1 cellular context compared by ENCODE assay signal in genomic region chr12:121132601-121133481, GRCh38.
TF ChIP-seq lines count a peak whose summit lies in the region.

TSS of gene P2RX7 (plus strand) at chr12:121132876. CDS start at chr12:121132971, 95 bp downstream.

TF ChIP-seq in K562, 482 proteins besides CTCF, POLR2A, EP300 and RAD21 (continued from another document):
- TF ChIP-seq MGA (IDR thresholded peaks at IDR 0.05) (peak; percentile 48), HIVEP1 (CRISPR knock-in tag; IDR thresholded peaks at IDR 0.05) (no peak), NR2F6 (CRISPR knock-in tag; IDR thresholded peaks at IDR 0.05) (no peak), MNT (conservative IDR thresholded peaks at IDR 0.05) (peak; percentile 67 to 73), ZNF512 (tag; IDR thresholded peaks at IDR 0.05) (no peak), ZBTB9 (CRISPR knock-in tag; IDR thresholded peaks at IDR 0.05) (no peak), ETS2 (tag; IDR thresholded peaks at IDR 0.05; ENCODE audit: borderline replicate concordance, poor library complexity, severe bottlenecking) (no peak), MAFF (IDR thresholded peaks at IDR 0.05; ENCODE audit: low read length) (no peak), ZNF707 (CRISPR knock-in tag; conservative IDR thresholded peaks at IDR 0.05) (no peak), ZNF507 (tag; conservative IDR thresholded peaks at IDR 0.05) (no peak), GABPB2 (CRISPR knock-in tag; conservative IDR thresholded peaks at IDR 0.05) (no peak), ZNF143 (CRISPR knock-in tag; IDR thresholded peaks at IDR 0.05) (no peak), KDM5B (IDR thresholded peaks at IDR 0.05; ENCODE audit: insufficient replicate concordance, low read depth, low read length) (no peak), FIP1L1 (IDR thresholded peaks at IDR 0.05; ENCODE audit: low read depth, low read length, poor library complexity, severe bottlenecking) (no peak), ZNF77 (CRISPR knock-in tag; IDR thresholded peaks at IDR 0.05) (no peak), ZNF561 (CRISPR knock-in tag; conservative IDR thresholded peaks at IDR 0.05) (no peak), SRSF9 (IDR thresholded peaks at IDR 0.05; ENCODE audit: borderline replicate concordance, low read depth, low read length) (no peak), RAD51 (IDR thresholded peaks at IDR 0.05; ENCODE audit: borderline replicate concordance, low read depth) (0 out of 2 replicates have a peak, but pooled peaks have one; percentile 23), PBX2 (CRISPR knock-in tag; IDR thresholded peaks at IDR 0.05; ENCODE audit: low read depth) (no peak), PBX2 (tag; conservative IDR thresholded peaks at IDR 0.05; ENCODE audit: low read depth) (peak; percentile 50; the same call in 1 of the 2 replicates), NR3C1 (CRISPR knock-in tag; IDR thresholded peaks at IDR 0.05) (no peak), NR0B1 (IDR thresholded peaks at IDR 0.05; ENCODE audit: partially characterized antibody) (no peak), BCL6 (CRISPR knock-in tag; IDR thresholded peaks at IDR 0.05) (no peak), VEZF1 (CRISPR knock-in tag; IDR thresholded peaks at IDR 0.05) (peak; percentile 31; the same call in 1 of the 2 replicates), JUND (IDR thresholded peaks at IDR 0.05; ENCODE audit: borderline replicate concordance, low read depth, low read length) (peak; percentile 77), JUND (tag; IDR thresholded peaks at IDR 0.05; ENCODE audit: borderline replicate concordance, low read depth, low read length) (peak; percentile 57; the same call in 1 of the 3 replicates), NRF1 (conservative IDR thresholded peaks at IDR 0.05 in 1 of 2, IDR thresholded peaks at IDR 0.05 in 1 of 2) (peak in 1 of 2 experiments; percentile 20; a peak in 1 of 4 replicates), FOXP1 (CRISPR knock-in tag; IDR thresholded peaks at IDR 0.05) (no peak), HCFC1 (IDR thresholded peaks at IDR 0.05; ENCODE audit: low read depth, low read length) (no peak), ADNP (tag; IDR thresholded peaks at IDR 0.05) (no peak), RNF219 (CRISPR knock-in tag; IDR thresholded peaks at IDR 0.05) (no peak), SNIP1 (IDR thresholded peaks at IDR 0.05; ENCODE audit: low read depth) (no peak), L3MBTL2 (IDR thresholded peaks at IDR 0.05) (peak; percentile 69), SRF (CRISPR knock-in tag; IDR thresholded peaks at IDR 0.05) (no peak), GATA2 (CRISPR knock-in tag; IDR thresholded peaks at IDR 0.05) (no peak), ZNF175 (CRISPR knock-in tag; IDR thresholded peaks at IDR 0.05; ENCODE audit: low read depth) (no peak)
